Comparison of ENCODE assay signal across 1 cellular context in the genomic region with DNA sequence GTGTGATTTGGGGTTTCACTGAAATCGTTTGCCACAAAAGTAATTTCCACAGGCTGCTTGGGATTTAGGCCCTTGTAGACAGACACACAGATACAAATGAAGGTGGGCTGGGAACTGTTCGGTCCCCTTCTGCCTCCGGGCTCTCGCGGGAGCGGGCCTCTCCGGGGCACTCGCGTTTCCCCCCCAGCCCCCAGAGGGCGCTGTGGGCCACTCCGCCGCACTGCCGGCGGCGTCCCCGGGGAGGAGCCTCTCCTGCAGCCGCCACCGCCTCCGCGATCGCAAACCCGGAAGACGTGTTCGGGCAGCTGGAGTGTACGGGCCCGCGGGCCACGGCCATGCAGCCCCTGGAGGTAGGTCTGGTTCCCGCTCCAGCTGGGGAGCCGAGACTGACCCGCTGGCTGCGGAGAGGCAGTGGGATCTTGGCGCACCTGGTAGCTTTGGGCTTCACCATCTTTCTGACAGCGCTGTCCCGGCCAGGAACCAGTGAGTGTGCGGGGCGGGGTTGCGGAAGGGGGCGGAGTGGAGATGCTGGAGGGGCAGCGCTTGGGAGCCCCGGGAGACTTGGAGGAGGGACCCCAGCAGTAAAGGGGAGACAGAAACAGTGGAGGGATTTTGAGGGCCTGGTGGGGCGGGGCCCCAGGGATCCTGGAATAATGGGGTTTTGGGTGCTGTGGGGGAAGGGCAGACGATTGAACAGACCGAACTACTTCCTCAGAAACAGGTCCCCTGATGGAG.
TF ChIP-seq lines count a peak whose summit lies in the region.

A gene with protein sequence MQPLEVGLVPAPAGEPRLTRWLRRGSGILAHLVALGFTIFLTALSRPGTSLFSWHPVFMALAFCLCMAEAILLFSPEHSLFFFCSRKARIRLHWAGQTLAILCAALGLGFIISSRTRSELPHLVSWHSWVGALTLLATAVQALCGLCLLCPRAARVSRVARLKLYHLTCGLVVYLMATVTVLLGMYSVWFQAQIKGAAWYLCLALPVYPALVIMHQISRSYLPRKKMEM (plus strand): TSS at position 290 of the 735 bp plus-strand sequence. CDS start 46 bp downstream, at position 336.

TF ChIP-seq in HepG2, 621 proteins besides CTCF, POLR2A, EP300 and RAD21 (continued from another document and continues in another):
- TF ChIP-seq, protein P1, sequence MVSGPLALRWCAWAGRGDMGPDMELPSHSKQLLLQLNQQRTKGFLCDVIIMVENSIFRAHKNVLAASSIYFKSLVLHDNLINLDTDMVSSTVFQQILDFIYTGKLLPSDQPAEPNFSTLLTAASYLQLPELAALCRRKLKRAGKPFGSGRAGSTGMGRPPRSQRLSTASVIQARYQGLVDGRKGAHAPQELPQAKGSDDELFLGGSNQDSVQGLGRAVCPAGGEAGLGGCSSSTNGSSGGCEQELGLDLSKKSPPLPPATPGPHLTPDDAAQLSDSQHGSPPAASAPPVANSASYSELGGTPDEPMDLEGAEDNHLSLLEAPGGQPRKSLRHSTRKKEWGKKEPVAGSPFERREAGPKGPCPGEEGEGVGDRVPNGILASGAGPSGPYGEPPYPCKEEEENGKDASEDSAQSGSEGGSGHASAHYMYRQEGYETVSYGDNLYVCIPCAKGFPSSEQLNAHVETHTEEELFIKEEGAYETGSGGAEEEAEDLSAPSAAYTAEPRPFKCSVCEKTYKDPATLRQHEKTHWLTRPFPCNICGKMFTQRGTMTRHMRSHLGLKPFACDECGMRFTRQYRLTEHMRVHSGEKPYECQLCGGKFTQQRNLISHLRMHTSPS (CRISPR knock-in tag; IDR thresholded peaks at IDR 0.05; ENCODE audit: low read depth) = no peak
- TF ChIP-seq LCORL (IDR thresholded peaks at IDR 0.05) = no peak
- TF ChIP-seq LCORL (CRISPR knock-in tag; IDR thresholded peaks at IDR 0.05) = peak; percentile 64
- peak; percentile 75; the same call in 1 of the 2 replicates for TF ChIP-seq TOPORS (CRISPR knock-in tag; IDR thresholded peaks at IDR 0.05)
- TF ChIP-seq ZKSCAN5 (CRISPR knock-in tag; IDR thresholded peaks at IDR 0.05) = peak; percentile 65; the same call in 1 of the 2 replicates
- TF ChIP-seq HIVEP1 (CRISPR knock-in tag; IDR thresholded peaks at IDR 0.05) = peak; percentile 85
- no peak for TF ChIP-seq ZNF674 (CRISPR knock-in tag; IDR thresholded peaks at IDR 0.05; ENCODE audit: low read depth)
- TF ChIP-seq ZNF883 (CRISPR knock-in tag; IDR thresholded peaks at IDR 0.05; ENCODE audit: not compliant biosample characterization) = no peak
- peak; percentile 77 for TF ChIP-seq HOXA3 (CRISPR knock-in tag; IDR thresholded peaks at IDR 0.05)
- TF ChIP-seq, protein P2, sequence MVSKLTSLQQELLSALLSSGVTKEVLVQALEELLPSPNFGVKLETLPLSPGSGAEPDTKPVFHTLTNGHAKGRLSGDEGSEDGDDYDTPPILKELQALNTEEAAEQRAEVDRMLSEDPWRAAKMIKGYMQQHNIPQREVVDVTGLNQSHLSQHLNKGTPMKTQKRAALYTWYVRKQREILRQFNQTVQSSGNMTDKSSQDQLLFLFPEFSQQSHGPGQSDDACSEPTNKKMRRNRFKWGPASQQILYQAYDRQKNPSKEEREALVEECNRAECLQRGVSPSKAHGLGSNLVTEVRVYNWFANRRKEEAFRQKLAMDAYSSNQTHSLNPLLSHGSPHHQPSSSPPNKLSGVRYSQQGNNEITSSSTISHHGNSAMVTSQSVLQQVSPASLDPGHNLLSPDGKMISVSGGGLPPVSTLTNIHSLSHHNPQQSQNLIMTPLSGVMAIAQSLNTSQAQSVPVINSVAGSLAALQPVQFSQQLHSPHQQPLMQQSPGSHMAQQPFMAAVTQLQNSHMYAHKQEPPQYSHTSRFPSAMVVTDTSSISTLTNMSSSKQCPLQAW (CRISPR knock-in tag; IDR thresholded peaks at IDR 0.05) = peak; percentile 91
- TF ChIP-seq, protein P3, sequence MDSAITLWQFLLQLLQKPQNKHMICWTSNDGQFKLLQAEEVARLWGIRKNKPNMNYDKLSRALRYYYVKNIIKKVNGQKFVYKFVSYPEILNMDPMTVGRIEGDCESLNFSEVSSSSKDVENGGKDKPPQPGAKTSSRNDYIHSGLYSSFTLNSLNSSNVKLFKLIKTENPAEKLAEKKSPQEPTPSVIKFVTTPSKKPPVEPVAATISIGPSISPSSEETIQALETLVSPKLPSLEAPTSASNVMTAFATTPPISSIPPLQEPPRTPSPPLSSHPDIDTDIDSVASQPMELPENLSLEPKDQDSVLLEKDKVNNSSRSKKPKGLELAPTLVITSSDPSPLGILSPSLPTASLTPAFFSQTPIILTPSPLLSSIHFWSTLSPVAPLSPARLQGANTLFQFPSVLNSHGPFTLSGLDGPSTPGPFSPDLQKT (CRISPR knock-in tag; IDR thresholded peaks at IDR 0.05; ENCODE audit: borderline replicate concordance) = no peak
- TF ChIP-seq, protein P4, sequence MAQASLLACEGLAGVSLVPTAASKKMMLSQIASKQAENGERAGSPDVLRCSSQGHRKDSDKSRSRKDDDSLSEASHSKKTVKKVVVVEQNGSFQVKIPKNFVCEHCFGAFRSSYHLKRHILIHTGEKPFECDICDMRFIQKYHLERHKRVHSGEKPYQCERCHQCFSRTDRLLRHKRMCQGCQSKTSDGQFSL (CRISPR knock-in tag; IDR thresholded peaks at IDR 0.05) = 0 out of 2 replicates have a peak, but pooled peaks have one; percentile 54
- TF ChIP-seq, protein P5, sequence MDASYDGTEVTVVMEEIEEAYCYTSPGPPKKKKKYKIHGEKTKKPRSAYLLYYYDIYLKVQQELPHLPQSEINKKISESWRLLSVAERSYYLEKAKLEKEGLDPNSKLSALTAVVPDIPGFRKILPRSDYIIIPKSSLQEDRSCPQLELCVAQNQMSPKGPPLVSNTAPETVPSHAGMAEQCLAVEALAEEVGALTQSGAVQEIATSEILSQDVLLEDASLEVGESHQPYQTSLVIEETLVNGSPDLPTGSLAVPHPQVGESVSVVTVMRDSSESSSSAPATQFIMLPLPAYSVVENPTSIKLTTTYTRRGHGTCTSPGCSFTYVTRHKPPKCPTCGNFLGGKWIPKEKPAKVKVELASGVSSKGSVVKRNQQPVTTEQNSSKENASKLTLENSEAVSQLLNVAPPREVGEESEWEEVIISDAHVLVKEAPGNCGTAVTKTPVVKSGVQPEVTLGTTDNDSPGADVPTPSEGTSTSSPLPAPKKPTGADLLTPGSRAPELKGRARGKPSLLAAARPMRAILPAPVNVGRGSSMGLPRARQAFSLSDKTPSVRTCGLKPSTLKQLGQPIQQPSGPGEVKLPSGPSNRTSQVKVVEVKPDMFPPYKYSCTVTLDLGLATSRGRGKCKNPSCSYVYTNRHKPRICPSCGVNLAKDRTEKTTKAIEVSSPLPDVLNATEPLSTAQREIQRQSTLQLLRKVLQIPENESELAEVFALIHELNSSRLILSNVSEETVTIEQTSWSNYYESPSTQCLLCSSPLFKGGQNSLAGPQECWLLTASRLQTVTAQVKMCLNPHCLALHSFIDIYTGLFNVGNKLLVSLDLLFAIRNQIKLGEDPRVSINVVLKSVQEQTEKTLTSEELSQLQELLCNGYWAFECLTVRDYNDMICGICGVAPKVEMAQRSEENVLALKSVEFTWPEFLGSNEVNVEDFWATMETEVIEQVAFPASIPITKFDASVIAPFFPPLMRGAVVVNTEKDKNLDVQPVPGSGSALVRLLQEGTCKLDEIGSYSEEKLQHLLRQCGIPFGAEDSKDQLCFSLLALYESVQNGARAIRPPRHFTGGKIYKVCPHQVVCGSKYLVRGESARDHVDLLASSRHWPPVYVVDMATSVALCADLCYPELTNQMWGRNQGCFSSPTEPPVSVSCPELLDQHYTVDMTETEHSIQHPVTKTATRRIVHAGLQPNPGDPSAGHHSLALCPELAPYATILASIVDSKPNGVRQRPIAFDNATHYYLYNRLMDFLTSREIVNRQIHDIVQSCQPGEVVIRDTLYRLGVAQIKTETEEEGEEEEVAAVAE (CRISPR knock-in tag; IDR thresholded peaks at IDR 0.05; ENCODE audit: borderline replicate concordance) = peak; percentile 53; the same call in 1 of the 2 replicates
- no peak; the same call in 1 of the 2 replicates for TF ChIP-seq NAIF1 (CRISPR knock-in tag; IDR thresholded peaks at IDR 0.05; ENCODE audit: borderline replicate concordance)
- TF ChIP-seq MBD4 (IDR thresholded peaks at IDR 0.05; ENCODE audit: borderline replicate concordance, low read length) = no peak
- no peak for TF ChIP-seq ZEB1 (IDR thresholded peaks at IDR 0.05; ENCODE audit: insufficient replicate concordance, low read depth)
- no peak for TF ChIP-seq ZNF253 (CRISPR knock-in tag; IDR thresholded peaks at IDR 0.05; ENCODE audit: borderline replicate concordance)
- TF ChIP-seq PAWR (CRISPR knock-in tag; IDR thresholded peaks at IDR 0.05; ENCODE audit: borderline replicate concordance) = no peak
- no peak for TF ChIP-seq FOXA1 (IDR thresholded peaks at IDR 0.05)
- no peak for TF ChIP-seq FOXA1 (CRISPR knock-in tag; IDR thresholded peaks at IDR 0.05)
- no peak for TF ChIP-seq RARG (CRISPR knock-in tag; IDR thresholded peaks at IDR 0.05; ENCODE audit: low read depth)
- TF ChIP-seq POGZ (CRISPR knock-in tag; IDR thresholded peaks at IDR 0.05) = peak; percentile 90
- TF ChIP-seq ZNF878 (CRISPR knock-in tag; IDR thresholded peaks at IDR 0.05) = no peak
- TF ChIP-seq, protein P6, sequence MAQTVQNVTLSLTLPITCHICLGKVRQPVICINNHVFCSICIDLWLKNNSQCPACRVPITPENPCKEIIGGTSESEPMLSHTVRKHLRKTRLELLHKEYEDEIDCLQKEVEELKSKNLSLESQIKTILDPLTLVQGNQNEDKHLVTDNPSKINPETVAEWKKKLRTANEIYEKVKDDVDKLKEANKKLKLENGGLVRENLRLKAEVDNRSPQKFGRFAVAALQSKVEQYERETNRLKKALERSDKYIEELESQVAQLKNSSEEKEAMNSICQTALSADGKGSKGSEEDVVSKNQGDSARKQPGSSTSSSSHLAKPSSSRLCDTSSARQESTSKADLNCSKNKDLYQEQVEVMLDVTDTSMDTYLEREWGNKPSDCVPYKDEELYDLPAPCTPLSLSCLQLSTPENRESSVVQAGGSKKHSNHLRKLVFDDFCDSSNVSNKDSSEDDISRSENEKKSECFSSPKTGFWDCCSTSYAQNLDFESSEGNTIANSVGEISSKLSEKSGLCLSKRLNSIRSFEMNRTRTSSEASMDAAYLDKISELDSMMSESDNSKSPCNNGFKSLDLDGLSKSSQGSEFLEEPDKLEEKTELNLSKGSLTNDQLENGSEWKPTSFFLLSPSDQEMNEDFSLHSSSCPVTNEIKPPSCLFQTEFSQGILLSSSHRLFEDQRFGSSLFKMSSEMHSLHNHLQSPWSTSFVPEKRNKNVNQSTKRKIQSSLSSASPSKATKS (CRISPR knock-in tag; IDR thresholded peaks at IDR 0.05) = no peak; the same call in 1 of the 2 replicates
- no peak; the same call in 1 of the 2 replicates for TF ChIP-seq ZSCAN21 (CRISPR knock-in tag; IDR thresholded peaks at IDR 0.05; ENCODE audit: borderline replicate concordance)
- TF ChIP-seq DMAP1 (CRISPR knock-in tag; IDR thresholded peaks at IDR 0.05) = peak; percentile 67
- TF ChIP-seq DPF2 (CRISPR knock-in tag; IDR thresholded peaks at IDR 0.05; ENCODE audit: borderline replicate concordance, low read depth) = no peak
- peak in 1 of 2 experiments; percentile 89; a peak in 1 of 4 replicates for TF ChIP-seq KLF16 (CRISPR knock-in tag; IDR thresholded peaks at IDR 0.05)
- no peak for TF ChIP-seq ZNF33A (CRISPR knock-in tag; IDR thresholded peaks at IDR 0.05; ENCODE audit: borderline replicate concordance)
- TF ChIP-seq NR2F1 (CRISPR knock-in tag; IDR thresholded peaks at IDR 0.05) = no peak
- TF ChIP-seq NFATC3 (CRISPR knock-in tag; IDR thresholded peaks at IDR 0.05) = no peak
- no peak for TF ChIP-seq ZKSCAN1 (IDR thresholded peaks at IDR 0.05; ENCODE audit: low read length)
- no peak for TF ChIP-seq NPAS2 (CRISPR knock-in tag; IDR thresholded peaks at IDR 0.05; ENCODE audit: borderline replicate concordance)
- 0 out of 2 replicates have a peak, but pooled peaks have one; percentile 87 for TF ChIP-seq TBP (CRISPR knock-in tag; IDR thresholded peaks at IDR 0.05)
- TF ChIP-seq, protein P7, sequence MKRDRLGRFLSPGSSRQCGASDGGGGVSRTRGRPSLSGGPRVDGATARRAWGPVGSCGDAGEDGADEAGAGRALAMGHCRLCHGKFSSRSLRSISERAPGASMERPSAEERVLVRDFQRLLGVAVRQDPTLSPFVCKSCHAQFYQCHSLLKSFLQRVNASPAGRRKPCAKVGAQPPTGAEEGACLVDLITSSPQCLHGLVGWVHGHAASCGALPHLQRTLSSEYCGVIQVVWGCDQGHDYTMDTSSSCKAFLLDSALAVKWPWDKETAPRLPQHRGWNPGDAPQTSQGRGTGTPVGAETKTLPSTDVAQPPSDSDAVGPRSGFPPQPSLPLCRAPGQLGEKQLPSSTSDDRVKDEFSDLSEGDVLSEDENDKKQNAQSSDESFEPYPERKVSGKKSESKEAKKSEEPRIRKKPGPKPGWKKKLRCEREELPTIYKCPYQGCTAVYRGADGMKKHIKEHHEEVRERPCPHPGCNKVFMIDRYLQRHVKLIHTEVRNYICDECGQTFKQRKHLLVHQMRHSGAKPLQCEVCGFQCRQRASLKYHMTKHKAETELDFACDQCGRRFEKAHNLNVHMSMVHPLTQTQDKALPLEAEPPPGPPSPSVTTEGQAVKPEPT (CRISPR knock-in tag; IDR thresholded peaks at IDR 0.05; ENCODE audit: low read depth) = no peak
- no peak for TF ChIP-seq MZF1 (CRISPR knock-in tag; IDR thresholded peaks at IDR 0.05; ENCODE audit: borderline replicate concordance)
- TF ChIP-seq, protein P8, sequence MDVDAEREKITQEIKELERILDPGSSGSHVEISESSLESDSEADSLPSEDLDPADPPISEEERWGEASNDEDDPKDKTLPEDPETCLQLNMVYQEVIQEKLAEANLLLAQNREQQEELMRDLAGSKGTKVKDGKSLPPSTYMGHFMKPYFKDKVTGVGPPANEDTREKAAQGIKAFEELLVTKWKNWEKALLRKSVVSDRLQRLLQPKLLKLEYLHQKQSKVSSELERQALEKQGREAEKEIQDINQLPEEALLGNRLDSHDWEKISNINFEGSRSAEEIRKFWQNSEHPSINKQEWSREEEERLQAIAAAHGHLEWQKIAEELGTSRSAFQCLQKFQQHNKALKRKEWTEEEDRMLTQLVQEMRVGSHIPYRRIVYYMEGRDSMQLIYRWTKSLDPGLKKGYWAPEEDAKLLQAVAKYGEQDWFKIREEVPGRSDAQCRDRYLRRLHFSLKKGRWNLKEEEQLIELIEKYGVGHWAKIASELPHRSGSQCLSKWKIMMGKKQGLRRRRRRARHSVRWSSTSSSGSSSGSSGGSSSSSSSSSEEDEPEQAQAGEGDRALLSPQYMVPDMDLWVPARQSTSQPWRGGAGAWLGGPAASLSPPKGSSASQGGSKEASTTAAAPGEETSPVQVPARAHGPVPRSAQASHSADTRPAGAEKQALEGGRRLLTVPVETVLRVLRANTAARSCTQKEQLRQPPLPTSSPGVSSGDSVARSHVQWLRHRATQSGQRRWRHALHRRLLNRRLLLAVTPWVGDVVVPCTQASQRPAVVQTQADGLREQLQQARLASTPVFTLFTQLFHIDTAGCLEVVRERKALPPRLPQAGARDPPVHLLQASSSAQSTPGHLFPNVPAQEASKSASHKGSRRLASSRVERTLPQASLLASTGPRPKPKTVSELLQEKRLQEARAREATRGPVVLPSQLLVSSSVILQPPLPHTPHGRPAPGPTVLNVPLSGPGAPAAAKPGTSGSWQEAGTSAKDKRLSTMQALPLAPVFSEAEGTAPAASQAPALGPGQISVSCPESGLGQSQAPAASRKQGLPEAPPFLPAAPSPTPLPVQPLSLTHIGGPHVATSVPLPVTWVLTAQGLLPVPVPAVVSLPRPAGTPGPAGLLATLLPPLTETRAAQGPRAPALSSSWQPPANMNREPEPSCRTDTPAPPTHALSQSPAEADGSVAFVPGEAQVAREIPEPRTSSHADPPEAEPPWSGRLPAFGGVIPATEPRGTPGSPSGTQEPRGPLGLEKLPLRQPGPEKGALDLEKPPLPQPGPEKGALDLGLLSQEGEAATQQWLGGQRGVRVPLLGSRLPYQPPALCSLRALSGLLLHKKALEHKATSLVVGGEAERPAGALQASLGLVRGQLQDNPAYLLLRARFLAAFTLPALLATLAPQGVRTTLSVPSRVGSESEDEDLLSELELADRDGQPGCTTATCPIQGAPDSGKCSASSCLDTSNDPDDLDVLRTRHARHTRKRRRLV (CRISPR knock-in tag; IDR thresholded peaks at IDR 0.05) = peak; percentile 67; the same call in 1 of the 2 replicates
